12 cellular contexts compared by ENCODE assay signal in genomic region chr10:114681542-114681941, GRCh38. TPM values are rescaled to one million over a fixed set of nuclear protein-coding genes. Genes with fewer than 3 reads are reported as not detected.
DNase-seq lines count a peak whose midpoint lies in the region; ATAC-seq and TF ChIP-seq lines count a peak whose summit lies in the region.
"Had no signal": no experiment of that assay in that cellular context is flagged by ENCODE, and none has a peak within 500 bp of the region (broad histone marks: within the 10 kb centered on the region; RNA-seq: fewer than 3 reads in every experiment).

No MANE protein-coding gene starts in this region.

- no peaks in the 10 kb centered on the region for H4K20me1 ChIP-seq in PC-3 (ENCODE audit: low read length)

- H3K9ac ChIP-seq in PC-3 (ENCODE audit: low read length): no peak overlapping the region

- WGBS in lung, 2 donors: 63 to 79% methylated on average over 5 of the region's 5 CpGs

- peak overlapping the region; percentile 53 for H3K4me2 ChIP-seq in PC-3 (ENCODE audit: low read length)

- CTCF ChIA-PET in PC-3 (lab: Charles Lee): no interaction called here

- H3K36me3 ChIP-seq in PC-3 (ENCODE audit: low read depth, low read length) (no peaks in the 10 kb centered on the region), lung (ENCODE audit: control insufficient read depth in 2 of 2, insufficient read depth in 2 of 2, low read length in 2 of 2) (no peaks in the 10 kb centered on the region)

- H3K4me3 ChIP-seq in PC-3 (ENCODE audit: low read length): peak overlapping the region; percentile 32; the same call in 1 of the 2 replicates
- H3K4me3 ChIP-seq in dorsolateral prefrontal cortex: no peak overlapping the region
- no peak overlapping the region for H3K4me3 ChIP-seq in lung

- H3K27ac Mint-ChIP-seq in chondrocyte (ENCODE audit: unreplicated experiment): no peak overlapping the region
- H3K27ac Mint-ChIP-seq: activated CD4-positive, alpha-beta T cell treated with anti-CD3 and anti-CD28 coated beads for 36 hours; activated naive CD4-positive, alpha-beta T cell treated with anti-CD3 and anti-CD28 coated beads, Interleukin-2, amount 50 U/mL, for 24 hours; progenitor cell of endocrine pancreas had no signal

- no peak overlapping the region for H3K4me3 Mint-ChIP-seq in chondrocyte (ENCODE audit: unreplicated experiment)
- H3K4me3 Mint-ChIP-seq: activated CD4-positive, alpha-beta T cell treated with anti-CD3 and anti-CD28 coated beads for 36 hours; activated naive CD4-positive, alpha-beta T cell treated with anti-CD3 and anti-CD28 coated beads, Interleukin-2, amount 50 U/mL, for 24 hours had no signal

- H3K4me1 Mint-ChIP-seq in chondrocyte (ENCODE audit: low read depth): peaks cover 50% of the 10 kb centered on the region
- H3K4me1 Mint-ChIP-seq: activated CD4-positive, alpha-beta T cell treated with anti-CD3 and anti-CD28 coated beads for 36 hours; activated naive CD4-positive, alpha-beta T cell treated with anti-CD3 and anti-CD28 coated beads, Interleukin-2, amount 50 U/mL, for 24 hours had no signal

- no peaks in the 10 kb centered on the region for H3K36me3 Mint-ChIP-seq in chondrocyte (ENCODE audit: low read depth)
- H3K36me3 Mint-ChIP-seq: activated naive CD4-positive, alpha-beta T cell treated with anti-CD3 and anti-CD28 coated beads, Interleukin-2, amount 50 U/mL, for 24 hours had no signal

- DNase-seq in ELR (ENCODE audit: low read depth) (peak; percentile 58), PC-3 (peak; percentile 53), dorsolateral prefrontal cortex (peak in 1 of 10 donors; percentile 17), lung (ENCODE audit: low spot score) (no peak), chondrocyte (ENCODE audit: low spot score) (no peak), NCI-H1048 (lab: John Stamatoyannopoulos, UW) (no peak)
- DNase-seq: activated CD4-positive, alpha-beta T cell treated with anti-CD3 and anti-CD28 coated beads for 36 hours; left cardiac atrium had no signal

- H3K27ac ChIP-seq in PC-3 (ENCODE audit: low read length): no peak overlapping the region
- peak overlapping the region in 37 of 59 donors; percentile 3 to 85 (median 62) for H3K27ac ChIP-seq in dorsolateral prefrontal cortex
- H3K27ac ChIP-seq in lung (ENCODE audit: low read depth in 1 of 2, low read length in 1 of 2): peak overlapping the region; percentile 79 to 92

- H3K9me3 Mint-ChIP-seq in chondrocyte (ENCODE audit: low read depth): no peaks in the 10 kb centered on the region
- H3K9me3 Mint-ChIP-seq: activated naive CD4-positive, alpha-beta T cell treated with anti-CD3 and anti-CD28 coated beads, Interleukin-2, amount 50 U/mL, for 24 hours had no signal

- intact Hi-C loops in PC-3 (cut with micrococcal nuclease) (loop anchor here (5.0 kb wide), 1 partner anchor 49 kb away; no protein-coding TSS in a partner anchor), dorsolateral prefrontal cortex (cut with DNase I) (loop anchor here (10.0 kb wide), 2 partner anchors 57 to 207 kb away; no protein-coding TSS in a partner anchor)

- peaks cover 4% of the 10 kb centered on the region for H3F3A ChIP-seq in PC-3 (ENCODE audit: low read length, unreplicated experiment)

- H3K27me3 Mint-ChIP-seq in chondrocyte (ENCODE audit: low read depth): no peaks in the 10 kb centered on the region
- H3K27me3 Mint-ChIP-seq: activated CD4-positive, alpha-beta T cell treated with anti-CD3 and anti-CD28 coated beads for 36 hours had no signal

- H3K79me2 ChIP-seq in PC-3 (ENCODE audit: low read length): no peaks in the 10 kb centered on the region

- TF ChIP-seq CTCF in PC-3 (conservative IDR thresholded peaks at IDR 0.05; ENCODE audit: low read depth, low read length) (no peak), dorsolateral prefrontal cortex (IDR thresholded peaks at IDR 0.05 in 54 of 56, conservative IDR thresholded peaks at IDR 0.05 in 2 of 56; ENCODE audit: low read depth in 1 of 56, partially characterized antibody in 56 of 56) (no peak), lung (IDR thresholded peaks at IDR 0.05; ENCODE audit: control extremely low read depth, extremely low read depth) (no peak), chondrocyte (IDR thresholded peaks at IDR 0.05) (no peak)

- BruUV-seq in PC-3 (replicated peaks; lab: Mats Ljungman, UMichigan): no TSS peak

- H3K4me1 ChIP-seq in PC-3 (ENCODE audit: insufficient read depth, low read length): peaks cover 40% of the 10 kb centered on the region
- peaks cover 15 to 24% of the 10 kb centered on the region in 2 donors for H3K4me1 ChIP-seq in lung (ENCODE audit: control insufficient read depth in 2 of 2, insufficient read depth in 2 of 2, low read length in 2 of 2)

- H2AFZ ChIP-seq in PC-3 (ENCODE audit: low read length): no peak overlapping the region

- ATAC-seq in PC-3 (peak; percentile 38), lung (ENCODE audit: insufficient read depth, low FRiP score) (no peak), GM18511 (IDR thresholded peaks at IDR 0.05; ENCODE audit: unreplicated experiment) (no peak), GM18867 (IDR thresholded peaks at IDR 0.05; ENCODE audit: unreplicated experiment) (no peak)
- ATAC-seq: activated CD4-positive, alpha-beta T cell treated with anti-CD3 and anti-CD28 coated beads for 36 hours had no signal

- no peaks in the 10 kb centered on the region for H3K9me2 ChIP-seq in PC-3 (replicated peaks; ENCODE audit: low read length)

- H3K27me3 ChIP-seq in PC-3 (ENCODE audit: low read length) (no peaks in the 10 kb centered on the region), dorsolateral prefrontal cortex (peaks cover 0 to 29% (median 0%) of the 10 kb centered on the region in 45 donors), lung (ENCODE audit: control insufficient read depth, insufficient read depth) (no peaks in the 10 kb centered on the region)

- POLR2A ChIA-PET in PC-3 (lab: Charles Lee; ENCODE audit: unreplicated experiment): no interaction called here

- H3K9me3 ChIP-seq in PC-3 (ENCODE audit: low read length) (no peaks in the 10 kb centered on the region), lung (ENCODE audit: control insufficient read depth in 2 of 2, insufficient read depth in 1 of 2, low read length in 1 of 2) (peaks cover 0 to 1% of the 10 kb centered on the region in 2 donors)

RNA-seq across cellular contexts. Expression of gene ABLIM1, which starts 23.5 kb away (rescaled TPM):
- total RNA-seq in PC-3 (2014; rRNA removed) (12.3 and 13.8 TPM in 2 replicates), dorsolateral prefrontal cortex (100 to 1,000 TPM in 116 of 120 experiments, 10 to 100 TPM in 4; 73.6 to 222 (median 138) TPM), lung (100 to 1,000 TPM in 1 of 2 donors, 10 to 100 TPM in 1; 93.4 to 135 TPM), chondrocyte (13.5 to 41.9 TPM (median 15.7 TPM) in 3 replicates)
- polyA plus RNA-seq in lung: 10 to 100 TPM; 20.0 to 26.4 TPM

Comparison
In these comparisons a context has a peak if more than half of its experiments do, and no peak if none do; other contexts are left out.
1. DNase-seq: peak in ELR (single experiment) and PC-3 (single experiment); none in lung (single experiment), chondrocyte (single experiment) and NCI-H1048 (single experiment).